1 cellular context compared by ENCODE assay signal in the genomic region with DNA sequence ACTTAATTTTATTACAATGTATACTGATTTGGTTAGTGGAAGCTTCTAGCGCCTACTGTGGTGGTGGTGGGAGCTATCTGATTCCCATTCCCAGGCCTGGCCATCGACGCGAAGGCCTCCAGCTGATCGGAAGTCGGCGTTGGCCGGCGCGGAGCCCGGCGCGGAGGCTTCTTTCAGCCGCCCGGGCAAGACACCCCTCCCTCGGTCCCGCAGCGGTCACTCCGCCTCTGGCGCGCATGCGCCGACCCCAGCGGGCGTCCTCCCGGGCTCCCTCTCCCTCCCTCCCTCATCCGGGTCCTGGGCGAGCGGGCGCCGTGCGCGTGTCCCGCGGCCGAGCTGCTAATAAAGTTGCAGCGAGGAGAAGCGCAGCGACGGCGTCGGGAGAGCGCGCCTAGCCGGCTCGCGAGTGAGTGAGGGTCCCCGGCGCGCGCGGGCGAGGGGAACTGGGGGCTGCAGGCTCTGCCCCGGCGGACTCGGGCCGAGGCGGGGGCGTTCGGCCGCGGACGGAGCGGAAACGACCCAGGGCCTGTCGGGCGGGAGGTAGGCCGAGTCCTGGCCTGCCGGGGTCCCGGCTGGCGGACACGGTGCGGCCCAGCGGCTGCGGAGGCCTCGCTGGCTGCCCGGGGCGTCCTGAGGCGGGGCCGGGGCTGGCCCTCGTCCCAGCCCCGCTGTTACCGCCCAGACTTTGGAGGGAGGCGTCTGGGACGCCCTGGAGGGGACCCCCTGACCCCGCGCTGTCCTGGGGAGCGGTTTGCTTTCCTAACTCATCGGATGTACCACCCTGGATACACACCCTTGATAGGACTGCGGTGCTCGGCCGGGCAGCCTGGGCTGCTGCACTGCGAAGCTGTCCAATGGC.
TF ChIP-seq lines count a peak whose summit lies in the region.

Gene SMAD5 (plus strand): TSS at position 289 of the 859 bp plus-strand sequence. CDS start 20,916 bp downstream, outside the sequence.

TF ChIP-seq in HepG2, 621 proteins besides CTCF, POLR2A, EP300 and RAD21 (continued from another document and continues in another):
- peak; percentile 82 for TF ChIP-seq ZFP91 (CRISPR knock-in tag; IDR thresholded peaks at IDR 0.05; ENCODE audit: borderline replicate concordance)
- peak; percentile 26; the same call in 1 of the 2 replicates for TF ChIP-seq HCFC1 (IDR thresholded peaks at IDR 0.05; ENCODE audit: low read depth, low read length)
- no peak for TF ChIP-seq FOXM1 (CRISPR knock-in tag; IDR thresholded peaks at IDR 0.05)
- TF ChIP-seq TAF15 (IDR thresholded peaks at IDR 0.05; ENCODE audit: low read depth, low read length, poor library complexity, severe bottlenecking) = no peak
- no peak for TF ChIP-seq NCOA5 (CRISPR knock-in tag; IDR thresholded peaks at IDR 0.05)
- TF ChIP-seq ZNF564 (CRISPR knock-in tag; IDR thresholded peaks at IDR 0.05) = peak; percentile 63
- peak; percentile 95 for TF ChIP-seq ZC3H13 (CRISPR knock-in tag; IDR thresholded peaks at IDR 0.05)
- TF ChIP-seq IKZF4 (CRISPR knock-in tag; IDR thresholded peaks at IDR 0.05; ENCODE audit: borderline replicate concordance, low read depth, not compliant biosample characterization) = peak; percentile 53
- no peak for TF ChIP-seq ZNF17 (CRISPR knock-in tag; IDR thresholded peaks at IDR 0.05)
- TF ChIP-seq ZNF747 (CRISPR knock-in tag; IDR thresholded peaks at IDR 0.05; ENCODE audit: borderline replicate concordance) = peak; percentile 84
- TF ChIP-seq, protein P1, sequence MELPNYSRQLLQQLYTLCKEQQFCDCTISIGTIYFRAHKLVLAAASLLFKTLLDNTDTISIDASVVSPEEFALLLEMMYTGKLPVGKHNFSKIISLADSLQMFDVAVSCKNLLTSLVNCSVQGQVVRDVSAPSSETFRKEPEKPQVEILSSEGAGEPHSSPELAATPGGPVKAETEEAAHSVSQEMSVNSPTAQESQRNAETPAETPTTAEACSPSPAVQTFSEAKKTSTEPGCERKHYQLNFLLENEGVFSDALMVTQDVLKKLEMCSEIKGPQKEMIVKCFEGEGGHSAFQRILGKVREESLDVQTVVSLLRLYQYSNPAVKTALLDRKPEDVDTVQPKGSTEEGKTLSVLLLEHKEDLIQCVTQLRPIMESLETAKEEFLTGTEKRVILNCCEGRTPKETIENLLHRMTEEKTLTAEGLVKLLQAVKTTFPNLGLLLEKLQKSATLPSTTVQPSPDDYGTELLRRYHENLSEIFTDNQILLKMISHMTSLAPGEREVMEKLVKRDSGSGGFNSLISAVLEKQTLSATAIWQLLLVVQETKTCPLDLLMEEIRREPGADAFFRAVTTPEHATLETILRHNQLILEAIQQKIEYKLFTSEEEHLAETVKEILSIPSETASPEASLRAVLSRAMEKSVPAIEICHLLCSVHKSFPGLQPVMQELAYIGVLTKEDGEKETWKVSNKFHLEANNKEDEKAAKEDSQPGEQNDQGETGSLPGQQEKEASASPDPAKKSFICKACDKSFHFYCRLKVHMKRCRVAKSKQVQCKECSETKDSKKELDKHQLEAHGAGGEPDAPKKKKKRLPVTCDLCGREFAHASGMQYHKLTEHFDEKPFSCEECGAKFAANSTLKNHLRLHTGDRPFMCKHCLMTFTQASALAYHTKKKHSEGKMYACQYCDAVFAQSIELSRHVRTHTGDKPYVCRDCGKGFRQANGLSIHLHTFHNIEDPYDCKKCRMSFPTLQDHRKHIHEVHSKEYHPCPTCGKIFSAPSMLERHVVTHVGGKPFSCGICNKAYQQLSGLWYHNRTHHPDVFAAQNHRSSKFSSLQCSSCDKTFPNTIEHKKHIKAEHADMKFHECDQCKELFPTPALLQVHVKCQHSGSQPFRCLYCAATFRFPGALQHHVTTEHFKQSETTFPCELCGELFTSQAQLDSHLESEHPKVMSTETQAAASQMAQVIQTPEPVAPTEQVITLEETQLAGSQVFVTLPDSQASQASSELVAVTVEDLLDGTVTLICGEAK (IDR thresholded peaks at IDR 0.05) = peak; percentile 99
- TF ChIP-seq, protein P1 (CRISPR knock-in tag; IDR thresholded peaks at IDR 0.05) = peak; percentile 100
- no peak for TF ChIP-seq PRDM4 (CRISPR knock-in tag; IDR thresholded peaks at IDR 0.05; ENCODE audit: borderline replicate concordance)
- no peak for TF ChIP-seq ZNF232 (CRISPR knock-in tag; IDR thresholded peaks at IDR 0.05; ENCODE audit: borderline replicate concordance)
- TF ChIP-seq FOSL2 (CRISPR knock-in tag; IDR thresholded peaks at IDR 0.05) = peak; percentile 59
- no peak for TF ChIP-seq ZNF713 (CRISPR knock-in tag; IDR thresholded peaks at IDR 0.05)
- no peak for TF ChIP-seq TCF7 (IDR thresholded peaks at IDR 0.05; ENCODE audit: low read depth)
- TF ChIP-seq FOSL1 (CRISPR knock-in tag; IDR thresholded peaks at IDR 0.05; ENCODE audit: borderline replicate concordance) = no peak
- no peak for TF ChIP-seq CEBPB (IDR thresholded peaks at IDR 0.05; ENCODE audit: borderline replicate concordance, low read depth, low read length)
- peak; percentile 29 for TF ChIP-seq PTBP1 (IDR thresholded peaks at IDR 0.05; ENCODE audit: low read depth, low read length, poor library complexity, severe bottlenecking)
- TF ChIP-seq ZNF10 (CRISPR knock-in tag; IDR thresholded peaks at IDR 0.05; ENCODE audit: borderline replicate concordance, low read depth) = no peak
- TF ChIP-seq, protein P2, sequence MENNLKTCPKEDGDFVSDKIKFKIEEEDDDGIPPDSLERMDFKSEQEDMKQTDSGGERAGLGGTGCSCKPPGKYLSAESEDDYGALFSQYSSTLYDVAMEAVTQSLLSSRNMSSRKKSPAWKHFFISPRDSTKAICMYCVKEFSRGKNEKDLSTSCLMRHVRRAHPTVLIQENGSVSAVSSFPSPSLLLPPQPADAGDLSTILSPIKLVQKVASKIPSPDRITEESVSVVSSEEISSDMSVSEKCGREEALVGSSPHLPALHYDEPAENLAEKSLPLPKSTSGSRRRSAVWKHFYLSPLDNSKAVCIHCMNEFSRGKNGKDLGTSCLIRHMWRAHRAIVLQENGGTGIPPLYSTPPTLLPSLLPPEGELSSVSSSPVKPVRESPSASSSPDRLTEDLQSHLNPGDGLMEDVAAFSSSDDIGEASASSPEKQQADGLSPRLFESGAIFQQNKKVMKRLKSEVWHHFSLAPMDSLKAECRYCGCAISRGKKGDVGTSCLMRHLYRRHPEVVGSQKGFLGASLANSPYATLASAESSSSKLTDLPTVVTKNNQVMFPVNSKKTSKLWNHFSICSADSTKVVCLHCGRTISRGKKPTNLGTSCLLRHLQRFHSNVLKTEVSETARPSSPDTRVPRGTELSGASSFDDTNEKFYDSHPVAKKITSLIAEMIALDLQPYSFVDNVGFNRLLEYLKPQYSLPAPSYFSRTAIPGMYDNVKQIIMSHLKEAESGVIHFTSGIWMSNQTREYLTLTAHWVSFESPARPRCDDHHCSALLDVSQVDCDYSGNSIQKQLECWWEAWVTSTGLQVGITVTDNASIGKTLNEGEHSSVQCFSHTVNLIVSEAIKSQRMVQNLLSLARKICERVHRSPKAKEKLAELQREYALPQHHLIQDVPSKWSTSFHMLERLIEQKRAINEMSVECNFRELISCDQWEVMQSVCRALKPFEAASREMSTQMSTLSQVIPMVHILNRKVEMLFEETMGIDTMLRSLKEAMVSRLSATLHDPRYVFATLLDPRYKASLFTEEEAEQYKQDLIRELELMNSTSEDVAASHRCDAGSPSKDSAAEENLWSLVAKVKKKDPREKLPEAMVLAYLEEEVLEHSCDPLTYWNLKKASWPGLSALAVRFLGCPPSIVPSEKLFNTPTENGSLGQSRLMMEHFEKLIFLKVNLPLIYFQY (CRISPR knock-in tag; IDR thresholded peaks at IDR 0.05; ENCODE audit: borderline replicate concordance) = no peak; the same call in 1 of the 2 replicates
- TF ChIP-seq RFXANK (CRISPR knock-in tag; IDR thresholded peaks at IDR 0.05) = no peak
- peak; percentile 98 for TF ChIP-seq YEATS2 (CRISPR knock-in tag; IDR thresholded peaks at IDR 0.05; ENCODE audit: borderline replicate concordance)
- TF ChIP-seq BCL6 (CRISPR knock-in tag; IDR thresholded peaks at IDR 0.05) = peak; percentile 52
- TF ChIP-seq ZBTB7A (CRISPR knock-in tag; IDR thresholded peaks at IDR 0.05) = peak; percentile 94
- TF ChIP-seq, protein P3, sequence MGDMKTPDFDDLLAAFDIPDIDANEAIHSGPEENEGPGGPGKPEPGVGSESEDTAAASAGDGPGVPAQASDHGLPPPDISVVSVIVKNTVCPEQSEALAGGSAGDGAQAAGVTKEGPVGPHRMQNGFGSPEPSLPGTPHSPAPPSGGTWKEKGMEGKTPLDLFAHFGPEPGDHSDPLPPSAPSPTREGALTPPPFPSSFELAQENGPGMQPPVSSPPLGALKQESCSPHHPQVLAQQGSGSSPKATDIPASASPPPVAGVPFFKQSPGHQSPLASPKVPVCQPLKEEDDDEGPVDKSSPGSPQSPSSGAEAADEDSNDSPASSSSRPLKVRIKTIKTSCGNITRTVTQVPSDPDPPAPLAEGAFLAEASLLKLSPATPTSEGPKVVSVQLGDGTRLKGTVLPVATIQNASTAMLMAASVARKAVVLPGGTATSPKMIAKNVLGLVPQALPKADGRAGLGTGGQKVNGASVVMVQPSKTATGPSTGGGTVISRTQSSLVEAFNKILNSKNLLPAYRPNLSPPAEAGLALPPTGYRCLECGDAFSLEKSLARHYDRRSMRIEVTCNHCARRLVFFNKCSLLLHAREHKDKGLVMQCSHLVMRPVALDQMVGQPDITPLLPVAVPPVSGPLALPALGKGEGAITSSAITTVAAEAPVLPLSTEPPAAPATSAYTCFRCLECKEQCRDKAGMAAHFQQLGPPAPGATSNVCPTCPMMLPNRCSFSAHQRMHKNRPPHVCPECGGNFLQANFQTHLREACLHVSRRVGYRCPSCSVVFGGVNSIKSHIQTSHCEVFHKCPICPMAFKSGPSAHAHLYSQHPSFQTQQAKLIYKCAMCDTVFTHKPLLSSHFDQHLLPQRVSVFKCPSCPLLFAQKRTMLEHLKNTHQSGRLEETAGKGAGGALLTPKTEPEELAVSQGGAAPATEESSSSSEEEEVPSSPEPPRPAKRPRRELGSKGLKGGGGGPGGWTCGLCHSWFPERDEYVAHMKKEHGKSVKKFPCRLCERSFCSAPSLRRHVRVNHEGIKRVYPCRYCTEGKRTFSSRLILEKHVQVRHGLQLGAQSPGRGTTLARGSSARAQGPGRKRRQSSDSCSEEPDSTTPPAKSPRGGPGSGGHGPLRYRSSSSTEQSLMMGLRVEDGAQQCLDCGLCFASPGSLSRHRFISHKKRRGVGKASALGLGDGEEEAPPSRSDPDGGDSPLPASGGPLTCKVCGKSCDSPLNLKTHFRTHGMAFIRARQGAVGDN (CRISPR knock-in tag; IDR thresholded peaks at IDR 0.05) = peak; percentile 99
- peak; percentile 83 for TF ChIP-seq ZNF329 (CRISPR knock-in tag; IDR thresholded peaks at IDR 0.05; ENCODE audit: low read depth)
